In the genomic region with DNA sequence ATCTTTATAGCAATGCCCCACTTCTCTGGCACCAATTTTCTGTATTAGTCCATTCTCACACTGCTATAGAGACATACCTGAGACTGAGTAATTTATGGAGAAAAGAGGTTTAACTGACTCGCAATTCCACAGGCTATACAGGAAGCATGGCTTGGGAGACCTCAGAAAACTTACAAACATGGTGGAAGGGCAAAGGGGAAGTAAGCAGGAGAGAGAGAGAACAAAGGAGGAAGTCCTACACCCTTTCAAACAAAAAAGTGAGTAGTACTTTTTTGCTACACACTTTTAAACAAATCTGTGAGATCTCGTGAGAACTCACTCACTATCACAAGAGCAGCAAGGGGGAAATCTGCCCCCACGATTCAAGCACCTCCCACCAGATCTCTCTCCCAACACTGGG, we compare ENCODE assay signal across 19 cellular contexts.
"Had no signal": no experiment of that assay in that cellular context is flagged by ENCODE, and none has a peak within 500 bp of the region (broad histone marks: within the 10 kb centered on the region; RNA-seq: fewer than 3 reads in every experiment).

No MANE protein-coding gene starts in this region.

- ATAC-seq: activated T-cell treated with anti-CD3 and anti-CD28 coated beads, Interleukin-2, amount 50 U/mL, for 72 hours; natural killer cell treated with Interleukin-12 subunit alpha and Interleukin-12 subunit beta and Interleukin-15 and Interleukin-18, amount 100 ng/mL, for 72 hours had no signal

- H3K27ac Mint-ChIP-seq: activated T-cell treated with anti-CD3 and anti-CD28 coated beads, Interleukin-2, amount 50 U/mL, for 72 hours; natural killer cell treated with Interleukin-12 subunit alpha and Interleukin-12 subunit beta and Interleukin-15 and Interleukin-18, amount 100 ng/mL, for 72 hours; progenitor cell of endocrine pancreas had no signal

- H3K4me3 Mint-ChIP-seq: activated T-cell treated with anti-CD3 and anti-CD28 coated beads, Interleukin-2, amount 50 U/mL, for 72 hours; natural killer cell treated with Interleukin-12 subunit alpha and Interleukin-12 subunit beta and Interleukin-15 and Interleukin-18, amount 100 ng/mL, for 72 hours had no signal

- H3K27me3 Mint-ChIP-seq: natural killer cell treated with Interleukin-12 subunit alpha and Interleukin-12 subunit beta and Interleukin-15 and Interleukin-18, amount 100 ng/mL, for 72 hours had no signal

- DNase-seq: activated CD4-positive, alpha-beta T cell treated with anti-CD3 and anti-CD28 coated beads for 1 hour; activated CD8-positive, alpha-beta memory T cell treated with anti-CD3 and anti-CD28 coated beads, Interleukin-2, amount 50 U/mL, for 48 hours; activated gamma-delta T cell treated with Interleukin-2 at 50 U/mL for 16 hours; activated T-cell treated with anti-CD3 and anti-CD28 coated beads, Interleukin-2, amount 50 U/mL, for 72 hours; cerebellar nuclear complex; effector CD8-positive, alpha-beta T cell; esophagus squamous epithelium; hippocampal formation; kidney glomerular epithelial cell; mesendoderm; occipital lobe; stimulated activated CD4-positive, alpha-beta T cell treated with anti-CD3 and anti-CD28 coated beads, Interleukin-15, amount 100 ng/mL, for 24 hours; stimulated activated CD4-positive, alpha-beta T cell treated with anti-CD3 and anti-CD28 coated beads, Interleukin-4, amount 100 ng/mL, for 1 hour; stimulated activated naive CD4-positive, alpha-beta T cell; substantia nigra; SW 1271; transverse colon had no signal
